8 cellular contexts compared by ENCODE assay signal in genomic region chr14:75050852-75051555, GRCh38. TPM values are rescaled to one million over a fixed set of nuclear protein-coding genes. Genes with fewer than 3 reads are reported as not detected.
DNase-seq lines count a peak whose midpoint lies in the region; TF ChIP-seq lines count a peak whose summit lies in the region.

TSS of gene MLH3 (minus strand) at chr14:75051467. CDS start at chr14:75049655, 1,812 bp downstream.

- H3K27ac Mint-ChIP-seq in neural crest cell (ENCODE audit: unreplicated experiment): peak within 1 kb of the TSS; percentile 99

- no peak for TF ChIP-seq EP300 in stomach (IDR thresholded peaks at IDR 0.05)

- H3K4me1 ChIP-seq in GM23248 (ENCODE audit: insufficient read depth): peaks cover 76% of the 10 kb centered on the region
- no peaks in the 10 kb centered on the region for H3K4me1 ChIP-seq in MM.1S (ENCODE audit: low read length)
- H3K4me1 ChIP-seq in SJSA1 (replicated peaks): peaks cover 41% of the 10 kb centered on the region
- peaks cover 7 to 29% (median 21%) of the 10 kb centered on the region in 4 donors for H3K4me1 ChIP-seq in stomach

- in situ Hi-C loops in GM23248 (cut with MboI): no loop called here

- H3K27me3 Mint-ChIP-seq in neural crest cell (ENCODE audit: low read depth): no peaks in the 10 kb centered on the region

- no peaks in the 10 kb centered on the region for H3K9me2 ChIP-seq in GM23248 (ENCODE audit: insufficient read depth)
- H3K9me2 ChIP-seq in MM.1S (replicated peaks; ENCODE audit: insufficient read depth, low read length): no peaks in the 10 kb centered on the region

- peak within 1 kb of the TSS; percentile 94 for H3K4me3 Mint-ChIP-seq in neural crest cell

- H3K9me3 Mint-ChIP-seq in neural crest cell: no peaks in the 10 kb centered on the region

- intact Hi-C loops in stomach (cut with DNase I; ENCODE audit: low total_unique reads): no loop called here

- peak; percentile 59 for DNase-seq in DMS153 (lab: John Stamatoyannopoulos, UW)
- DNase-seq in GM23248: peak; percentile 88
- peak; percentile 73 for DNase-seq in MM.1S
- DNase-seq in SJSA1 (ENCODE audit: low read depth in 1 of 2, low spot score in 2 of 2): peak; percentile 76 to 86
- peak; percentile 69 for DNase-seq in activated gamma-delta T cell treated with anti-CD3 and anti-CD28 coated beads, Interleukin-2, amount 50 U/mL, for 16 hours (ENCODE audit: low read depth)
- DNase-seq in foreskin fibroblast: peak; percentile 62 to 87
- peak; percentile 78 for DNase-seq in neural crest cell (ENCODE audit: low read depth, low spot score)
- peak; percentile 81 for DNase-seq in stomach

- H3K27ac ChIP-seq in GM23248 (peak within 1 kb of the TSS; percentile 87), MM.1S (ENCODE audit: low read length) (peak within 1 kb of the TSS; percentile 25; the same call in 1 of the 2 replicates), SJSA1 (peak within 1 kb of the TSS; percentile 81), stomach (peak within 1 kb of the TSS; percentile 74 to 94 (median 92))

- H4K20me1 ChIP-seq in GM23248 (ENCODE audit: insufficient read depth) (no peaks in the 10 kb centered on the region), MM.1S (ENCODE audit: insufficient read depth, low read length) (no peaks in the 10 kb centered on the region)

- H3K9me3 ChIP-seq in GM23248 (ENCODE audit: low read depth) (no peaks in the 10 kb centered on the region), MM.1S (replicated peaks; ENCODE audit: insufficient read depth, low read length) (no peaks in the 10 kb centered on the region), SJSA1 (replicated peaks) (no peaks in the 10 kb centered on the region), stomach (no peaks in the 10 kb centered on the region)

- no peak for TF ChIP-seq POLR2A in stomach (IDR thresholded peaks at IDR 0.05)

- H3K27me3 ChIP-seq in GM23248 (replicated peaks; ENCODE audit: insufficient read depth) (no peaks in the 10 kb centered on the region), MM.1S (replicated peaks; ENCODE audit: insufficient read depth, low read length) (no peaks in the 10 kb centered on the region), SJSA1 (replicated peaks) (no peaks in the 10 kb centered on the region), stomach (no peaks in the 10 kb centered on the region)

- H3K79me2 ChIP-seq in GM23248 (ENCODE audit: insufficient read depth): 0 out of 2 replicates have a peak, but pooled peaks cover 4% of the 10 kb centered on the region
- no peaks in the 10 kb centered on the region for H3K79me2 ChIP-seq in MM.1S (ENCODE audit: low read length)

- H3K4me2 ChIP-seq in GM23248 (ENCODE audit: unreplicated experiment) (peak within 1 kb of the TSS; percentile 80), MM.1S (ENCODE audit: low read depth, low read length) (peak within 1 kb of the TSS; percentile 73)

- TF ChIP-seq CTCF in MM.1S (IDR thresholded peaks at IDR 0.05; ENCODE audit: low read length) (no peak), foreskin fibroblast (IDR thresholded peaks at IDR 0.05; ENCODE audit: low read depth, low read length) (no peak), neural crest cell (conservative IDR thresholded peaks at IDR 0.05) (no peak), stomach (IDR thresholded peaks at IDR 0.05) (no peak)

- H3K9ac ChIP-seq in GM23248: peak within 1 kb of the TSS; percentile 87
- H3K9ac ChIP-seq in MM.1S (ENCODE audit: low read length): peak within 1 kb of the TSS; percentile 62

- H3K4me3 ChIP-seq in GM23248 (peak within 1 kb of the TSS; percentile 73), MM.1S (ENCODE audit: low read length) (peak within 1 kb of the TSS; percentile 62), SJSA1 (peak within 1 kb of the TSS; percentile 62), foreskin fibroblast (ENCODE audit: low read depth in 1 of 2, low read length in 2 of 2) (peak within 1 kb of the TSS; percentile 41 to 46), stomach (peak within 1 kb of the TSS; percentile 59 to 69 (median 61))

- 2% methylated on average over 36 to 53 of the region's 59 CpGs for WGBS in GM23248 (ENCODE audit: low coverage in 1 of 2, low lambda C conversion rate in 2 of 2, missing lambda C conversion rate in 2 of 2), 2 experiments
- WGBS in stomach, 5 donors: 0 to 1% (median 0%) methylated on average over 47 to 59 of the region's 59 CpGs

- H3F3A ChIP-seq in GM23248 (ENCODE audit: insufficient read depth): peaks cover 78% of the 10 kb centered on the region
- peaks cover 3% of the 10 kb centered on the region; the same call in 1 of the 2 replicates for H3F3A ChIP-seq in MM.1S (ENCODE audit: insufficient read depth, low read length)

- peaks cover 19% of the 10 kb centered on the region for H3K4me1 Mint-ChIP-seq in neural crest cell

- H3K36me3 Mint-ChIP-seq in neural crest cell (ENCODE audit: low read depth): peaks cover 26% of the 10 kb centered on the region

- H2AFZ ChIP-seq in GM23248: peak within 1 kb of the TSS; percentile 82
- H2AFZ ChIP-seq in MM.1S (ENCODE audit: low read length): peak within 1 kb of the TSS; percentile 61

- H3K36me3 ChIP-seq in GM23248 (ENCODE audit: low read depth) (no peaks in the 10 kb centered on the region), MM.1S (replicated peaks; ENCODE audit: insufficient read depth, low read length) (no peaks in the 10 kb centered on the region), SJSA1 (peaks cover 26% of the 10 kb centered on the region), stomach (peaks cover 0 to 5% (median 0%) of the 10 kb centered on the region in 4 donors)

RNA-seq across cellular contexts. Expression of gene MLH3, which starts in this region (rescaled TPM):
- 12.3 and 19.9 TPM in 2 replicates for total RNA-seq in GM23248 (2014; rRNA removed; shearing (Covaris generic))
- polyA plus RNA-seq in GM23248 (2016; fragmentation: Nextera tagmentation; extraction: Ambion mirVana) (7.3 and 10.8 TPM in 2 replicates), stomach (10 to 100 TPM in 1 of 3 donors, 1 to 10 TPM in 2; 7.2 to 13.4 (median 8.3) TPM)
- total RNA-seq in SJSA1 (2014; rRNA removed; shearing (Covaris generic)): 10.3 and 20.6 TPM in 2 replicates
- total RNA-seq in neural crest cell (27.7 and 34.2 TPM in 2 replicates), stomach (10 to 100 TPM in 4 of 5 donors, 1 to 10 TPM in 1; 9.3 to 53.2 (median 36.8) TPM)

Comparison
In these comparisons a context has a peak if more than half of its experiments do, and no peak if none do; other contexts are left out.
1. Peak in every context shown above with its lines: DNase-seq, H3K4me3 ChIP-seq and H3K27ac ChIP-seq.
2. H3K27ac ChIP-seq: peak in every context shown above with its lines; median percentile 92 in stomach; 87 in GM23248; 81 in SJSA1; 25 in MM.1S.